In the genomic region with DNA sequence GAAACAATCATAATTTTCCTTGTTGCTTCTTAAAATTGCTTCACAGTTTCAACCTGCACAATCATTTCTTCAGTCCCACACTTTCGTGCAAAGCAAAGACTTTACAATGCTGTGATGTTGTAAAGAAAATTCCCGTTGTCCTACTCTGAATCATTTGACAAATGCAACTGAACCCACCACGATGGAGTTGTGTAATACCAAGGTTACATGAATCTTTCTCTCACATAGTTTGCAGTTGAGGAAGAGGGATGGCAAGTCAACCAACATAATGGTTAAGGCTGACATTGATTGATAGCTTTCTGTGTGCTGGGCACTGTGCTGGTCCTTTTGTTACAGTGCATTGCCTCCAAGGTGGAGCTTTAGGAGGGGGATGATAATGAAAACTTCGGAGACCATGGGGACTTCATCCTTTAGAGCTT, we compare ENCODE assay signal across 1 cellular context.
TF ChIP-seq lines count a peak whose summit lies in the region.

No MANE protein-coding gene starts in this region.

TF ChIP-seq in H1, 55 proteins besides CTCF, POLR2A, EP300 and RAD21:
- TF ChIP-seq RBBP5 (IDR thresholded peaks at IDR 0.05; ENCODE audit: borderline replicate concordance, low read depth, low read length) (no peak), HDAC2 (IDR thresholded peaks at IDR 0.05; ENCODE audit: borderline replicate concordance in 1 of 2, low read depth in 2 of 2, low read length in 2 of 2) (no peak), SIN3A (conservative IDR thresholded peaks at IDR 0.05 in 1 of 2, IDR thresholded peaks at IDR 0.05 in 1 of 2; ENCODE audit: low read depth in 1 of 2, low read length in 2 of 2) (no peak)
